8 cellular contexts compared by ENCODE assay signal in the genomic region with DNA sequence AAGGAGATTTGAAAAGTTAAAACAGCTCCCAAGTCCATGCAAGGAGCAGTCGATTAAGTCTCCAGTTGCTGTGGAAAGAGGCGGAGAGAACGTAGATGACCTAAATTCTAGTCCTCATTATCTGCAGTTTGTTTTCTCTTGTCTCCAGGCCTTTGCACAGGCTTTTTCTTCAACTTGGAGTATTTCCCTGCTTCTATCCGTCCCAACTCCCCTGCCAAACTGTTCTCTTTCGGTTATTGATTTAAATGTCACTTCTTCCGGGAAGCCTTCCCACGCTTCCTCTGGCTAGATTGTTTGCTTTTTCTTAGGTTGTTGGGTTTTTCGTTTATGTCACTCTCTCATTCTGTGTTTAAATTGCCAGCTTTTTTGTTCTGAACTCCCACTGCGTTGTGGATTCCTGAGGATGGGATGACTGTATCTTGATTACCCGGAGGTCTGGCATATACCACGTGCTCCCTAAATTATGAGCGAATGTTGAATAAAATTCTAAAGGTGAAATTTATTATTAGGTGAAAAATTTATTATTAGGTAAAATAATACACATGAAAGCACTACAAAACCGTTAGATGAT. TPM values are rescaled to one million over a fixed set of nuclear protein-coding genes. Genes with fewer than 3 reads are reported as not detected.
A peak's percentile ranks its signal among the peaks of the same experiment; 100 is the strongest.
DNase-seq lines count a peak whose midpoint lies in the region; ATAC-seq and TF ChIP-seq lines count a peak whose summit lies in the region.

No MANE protein-coding gene starts in this region.

- H3K4me3 ChIP-seq in BJ (ENCODE audit: low read depth, low read length) (peak overlapping the region; percentile 75), iPS-18a (ENCODE audit: low read length) (peak overlapping the region; percentile 93)

- H3K36me3 Mint-ChIP-seq in activated naive CD8-positive, alpha-beta T cell treated with anti-CD3 and anti-CD28 coated beads, Interleukin-2, amount 10 ng/mL, durations not matched to agents 7 days and 5 days, result peaks cover 16% of the 10 kb centered on the region

- peak overlapping the region; percentile 80 for H3K27ac ChIP-seq in iPS-18a (ENCODE audit: low read length)

- no peak for DNase-seq in BJ (ENCODE audit: low read depth)
- peak; percentile 23 for DNase-seq in HT1080 (ENCODE audit: low read depth)
- no peak for DNase-seq in activated naive CD8-positive, alpha-beta T cell treated with anti-CD3 and anti-CD28 coated beads, Interleukin-2, amount 10 ng/mL, durations not matched to agents 7 days and 5 days
- DNase-seq in stimulated activated CD4-positive, alpha-beta T cell treated with anti-CD3 and anti-CD28 coated beads, Interleukin-4, amount 100 ng/mL, for 24 hours, result peak; percentile 24
- DNase-seq in kidney tubule cell (ENCODE audit: low spot score), result no peak
- no peak for DNase-seq in occipital lobe (lab: John Stamatoyannopoulos, UW)

- POLR2A ChIA-PET in BJ (lab: Charles Lee), result interaction anchor here (0.7 to 1.4 kb wide), 2 partner anchors 19 to 593 kb away, joined by 4 read pairs; a partner anchor contains a TSS
- POLR2A ChIA-PET in activated naive CD8-positive, alpha-beta T cell treated with anti-CD3 and anti-CD28 coated beads, Interleukin-2, amount 10 ng/mL, durations not matched to agents 7 days and 5 days (lab: Charles Lee), result interaction anchor here (0.7 to 3.8 kb wide), 9 partner anchors 16 to 673 kb away, joined by 3 to 48 read pairs (median 4); a partner anchor contains a TSS

- peaks cover 18% of the 10 kb centered on the region for H3K4me1 ChIP-seq in iPS-18a (ENCODE audit: control insufficient read depth, low read depth, low read length)

- peak; percentile 3 for ATAC-seq in GM19463 (IDR thresholded peaks at IDR 0.05; ENCODE audit: unreplicated experiment)
- ATAC-seq in activated naive CD8-positive, alpha-beta T cell treated with anti-CD3 and anti-CD28 coated beads, Interleukin-2, amount 10 ng/mL, durations not matched to agents 7 days and 5 days (ENCODE audit: low read depth), result peak; percentile 4

- peaks cover 32% of the 10 kb centered on the region for H3K4me1 Mint-ChIP-seq in activated naive CD8-positive, alpha-beta T cell treated with anti-CD3 and anti-CD28 coated beads, Interleukin-2, amount 10 ng/mL, durations not matched to agents 7 days and 5 days

- H3K9ac ChIP-seq in iPS-18a (ENCODE audit: low read length), result peak overlapping the region; percentile 91

- no peaks in the 10 kb centered on the region for H3K9me3 Mint-ChIP-seq in activated naive CD8-positive, alpha-beta T cell treated with anti-CD3 and anti-CD28 coated beads, Interleukin-2, amount 10 ng/mL, durations not matched to agents 7 days and 5 days

- no peaks in the 10 kb centered on the region for H3K36me3 ChIP-seq in BJ (ENCODE audit: control insufficient read depth, insufficient read depth, low read length)
- peaks cover 17% of the 10 kb centered on the region for H3K36me3 ChIP-seq in iPS-18a (ENCODE audit: control insufficient read depth, low read depth, low read length)

- H3K27me3 ChIP-seq in BJ (ENCODE audit: control insufficient read depth, insufficient read depth, low read length) (no peaks in the 10 kb centered on the region), iPS-18a (ENCODE audit: control insufficient read depth, insufficient read depth, low read length) (no peaks in the 10 kb centered on the region)

- H3K27me3 Mint-ChIP-seq in activated naive CD8-positive, alpha-beta T cell treated with anti-CD3 and anti-CD28 coated beads, Interleukin-2, amount 10 ng/mL, durations not matched to agents 7 days and 5 days, result peaks cover 2% of the 10 kb centered on the region

- H3K9me3 ChIP-seq in iPS-18a (ENCODE audit: control insufficient read depth, low read depth, low read length), result no peaks in the 10 kb centered on the region

- CTCF ChIA-PET in BJ (lab: Yijun Ruan, JAX), result interaction anchor here (0.6 to 0.9 kb wide), 2 partner anchors 226 to 1028 kb away, joined by 3 read pairs; a partner anchor contains a TSS

- peak overlapping the region; percentile 95 for H3K27ac Mint-ChIP-seq in activated naive CD8-positive, alpha-beta T cell treated with anti-CD3 and anti-CD28 coated beads, Interleukin-2, amount 10 ng/mL, durations not matched to agents 7 days and 5 days

- H3K4me3 Mint-ChIP-seq in activated naive CD8-positive, alpha-beta T cell treated with anti-CD3 and anti-CD28 coated beads, Interleukin-2, amount 10 ng/mL, durations not matched to agents 7 days and 5 days, result peak overlapping the region; percentile 97

- TF ChIP-seq CTCF in BJ (IDR thresholded peaks at IDR 0.05; ENCODE audit: insufficient read depth, low read depth, low read length), result no peak

RNA-seq across cellular contexts. Expression of a gene that starts 0.5 kb away (rescaled TPM):
- 21.6 and 44.6 TPM in 2 replicates for polyA plus RNA-seq in BJ (2011; rRNA removed)
- polyA minus RNA-seq in BJ (2011; rRNA and poly(A)+ RNA removed), result 4.1 and 4.2 TPM in 2 replicates
- total RNA-seq in HT1080 (2014; rRNA removed; shearing (Covaris generic)), result 88.7 and 93.6 TPM in 2 replicates
- polyA plus RNA-seq in HT1080 (2015; cell fraction: cytosol; rRNA removed), result 61.6 and 65.9 TPM in 2 replicates
- 44.4 and 45.0 TPM in 2 replicates for polyA plus RNA-seq in HT1080 (2015; cell fraction: nucleus; rRNA removed)
- 10 to 100 TPM; 52.8 to 53.9 TPM for total RNA-seq in activated naive CD8-positive, alpha-beta T cell treated with anti-CD3 and anti-CD28 coated beads, Interleukin-2, amount 10 ng/mL, durations not matched to agents 7 days and 5 days
- total RNA-seq in occipital lobe, result 45.1 TPM

RNA-seq across cellular contexts. Expression of a gene that starts 1.7 kb away (rescaled TPM):
- polyA plus RNA-seq in BJ (2011; rRNA removed), result 0.28 and 0.31 TPM in 2 replicates
- polyA minus RNA-seq in BJ (2011; rRNA and poly(A)+ RNA removed), result 0.47 and 1.9 TPM in 2 replicates
- total RNA-seq in HT1080 (2014; rRNA removed; shearing (Covaris generic)), result 0.23 and 0.34 TPM in 2 replicates
- polyA plus RNA-seq in HT1080 (2015; cell fraction: cytosol; rRNA removed), result 0.36 and 0.44 TPM in 2 replicates
- polyA plus RNA-seq in HT1080 (2015; cell fraction: nucleus; rRNA removed), result 0.36 and 2.5 TPM in 2 replicates
- 1 to 10 TPM; 2.6 to 3.4 TPM for total RNA-seq in activated naive CD8-positive, alpha-beta T cell treated with anti-CD3 and anti-CD28 coated beads, Interleukin-2, amount 10 ng/mL, durations not matched to agents 7 days and 5 days
- 353 TPM for total RNA-seq in occipital lobe

RNA-seq across cellular contexts. Expression of a gene that starts 18.9 kb away (rescaled TPM):
- polyA plus RNA-seq in BJ (2011; rRNA removed), result 27.7 and 57.5 TPM in 2 replicates
- polyA minus RNA-seq in BJ (2011; rRNA and poly(A)+ RNA removed), result 4.6 and 4.7 TPM in 2 replicates
- 38.9 and 39.4 TPM in 2 replicates for total RNA-seq in HT1080 (2014; rRNA removed; shearing (Covaris generic))
- 47.5 and 53.3 TPM in 2 replicates for polyA plus RNA-seq in HT1080 (2015; cell fraction: cytosol; rRNA removed)
- polyA plus RNA-seq in HT1080 (2015; cell fraction: nucleus; rRNA removed), result 20.4 and 20.8 TPM in 2 replicates
- total RNA-seq in activated naive CD8-positive, alpha-beta T cell treated with anti-CD3 and anti-CD28 coated beads, Interleukin-2, amount 10 ng/mL, durations not matched to agents 7 days and 5 days, result 10 to 100 TPM; 27.2 to 28.8 TPM
- total RNA-seq in occipital lobe, result 22.6 TPM

RNA-seq across cellular contexts. Expression of a gene that starts 36.1 kb away (rescaled TPM):
- 15.4 and 18.8 TPM in 2 replicates for polyA plus RNA-seq in BJ (2011; rRNA removed)
- 8.8 and 9.1 TPM in 2 replicates for polyA minus RNA-seq in BJ (2011; rRNA and poly(A)+ RNA removed)
- 23.7 and 24.0 TPM in 2 replicates for total RNA-seq in HT1080 (2014; rRNA removed; shearing (Covaris generic))
- 20.6 and 21.1 TPM in 2 replicates for polyA plus RNA-seq in HT1080 (2015; cell fraction: cytosol; rRNA removed)
- 136 and 153 TPM in 2 replicates for polyA plus RNA-seq in HT1080 (2015; cell fraction: nucleus; rRNA removed)
- 10 to 100 TPM; 77.7 to 78.4 TPM for total RNA-seq in activated naive CD8-positive, alpha-beta T cell treated with anti-CD3 and anti-CD28 coated beads, Interleukin-2, amount 10 ng/mL, durations not matched to agents 7 days and 5 days
- 117 TPM for total RNA-seq in occipital lobe

RNA-seq across cellular contexts. Expression of a gene that starts 57.1 kb away (rescaled TPM):
- 0.85 and 1.1 TPM in 2 replicates for polyA plus RNA-seq in BJ (2011; rRNA removed)
- polyA minus RNA-seq in BJ (2011; rRNA and poly(A)+ RNA removed), result 1.3 and 1.6 TPM in 2 replicates
- total RNA-seq in HT1080 (2014; rRNA removed; shearing (Covaris generic)), result 0.16 TPM in 1 of 2 replicates, not detected in the other
- 0.07 TPM in 1 of 2 replicates, not detected in the other for polyA plus RNA-seq in HT1080 (2015; cell fraction: cytosol; rRNA removed)
- not detected in 2 replicates for polyA plus RNA-seq in HT1080 (2015; cell fraction: nucleus; rRNA removed)
- under 1 TPM; 0.22 to 0.43 TPM for total RNA-seq in activated naive CD8-positive, alpha-beta T cell treated with anti-CD3 and anti-CD28 coated beads, Interleukin-2, amount 10 ng/mL, durations not matched to agents 7 days and 5 days
- 0.47 TPM for total RNA-seq in occipital lobe

Comparison
In these comparisons a context has a peak if more than half of its experiments do, and no peak if none do; other contexts are left out.
1. DNase-seq: peak in HT1080 (single experiment) and stimulated activated CD4-positive, alpha-beta T cell treated with anti-CD3 and anti-CD28 coated beads, Interleukin-4, amount 100 ng/mL, for 24 hours (single experiment); none in BJ (single experiment), activated naive CD8-positive, alpha-beta T cell treated with anti-CD3 and anti-CD28 coated beads, Interleukin-2, amount 10 ng/mL, durations not matched to agents 7 days and 5 days (single experiment), kidney tubule cell (single experiment) and occipital lobe (single experiment).
2. RNA of a gene that starts 1.7 kb away (total RNA-seq): 353 TPM in occipital lobe (single experiment); 2.6 to 3.4 TPM in activated naive CD8-positive, alpha-beta T cell treated with anti-CD3 and anti-CD28 coated beads, Interleukin-2, amount 10 ng/mL, durations not matched to agents 7 days and 5 days and 0.23 to 0.34 TPM in HT1080; every median in the first group is over 10 times any median in the second.